Comparison of ENCODE assay signal across 8 cellular contexts in the genomic region with DNA sequence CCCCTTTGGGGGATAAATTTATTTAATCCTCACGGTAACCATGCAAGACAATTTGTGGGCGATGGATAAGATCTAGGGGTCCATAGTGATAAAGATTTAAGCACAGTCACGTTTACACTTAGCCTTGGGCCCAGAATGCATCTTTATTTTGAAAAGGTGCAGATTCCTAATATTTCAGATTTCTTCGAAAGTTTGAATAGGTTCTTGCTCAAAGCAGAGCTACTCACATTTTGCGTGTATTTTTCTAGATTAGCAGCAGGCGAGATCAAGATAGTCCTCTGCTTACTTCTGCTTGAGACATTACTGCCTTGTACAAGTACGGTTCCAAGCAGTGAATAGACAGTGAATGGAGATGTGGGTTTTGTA. TPM values are rescaled to one million over a fixed set of nuclear protein-coding genes. Genes with fewer than 3 reads are reported as not detected.
A peak's percentile ranks its signal among the peaks of the same experiment; 100 is the strongest.
DNase-seq lines count a peak whose midpoint lies in the region; ATAC-seq and TF ChIP-seq lines count a peak whose summit lies in the region.

No MANE protein-coding gene starts in this region.

- H3K9ac ChIP-seq in BLaER1 (peak overlapping the region; percentile 98), HUES48 (ENCODE audit: low read depth, low read length) (peak overlapping the region; percentile 89), mucosa of rectum (ENCODE audit: low read depth in 1 of 2, low read length in 2 of 2) (peak overlapping the region; percentile 75 to 79)

- H3K4me1 ChIP-seq in BLaER1 (peaks cover 23% of the 10 kb centered on the region), HUES48 (ENCODE audit: control insufficient read depth, insufficient read depth, low read length) (peaks cover 50% of the 10 kb centered on the region), mucosa of rectum (ENCODE audit: control insufficient read depth in 2 of 2, insufficient read depth in 2 of 2, low read length in 2 of 2) (peaks cover 8 to 10% of the 10 kb centered on the region in 2 donors)

- H3K4me2 ChIP-seq in BLaER1, result peak overlapping the region; percentile 89

- in situ Hi-C loops in brain microvascular endothelial cell (cut with HindIII; ENCODE audit: low pct_ligation_motif_present, low sequenced_read_pairs), result no loop called here

- H4K20me1 ChIP-seq in BLaER1, result no peaks in the 10 kb centered on the region

- TF ChIP-seq CTCF in brain microvascular endothelial cell (IDR thresholded peaks at IDR 0.05; ENCODE audit: low read depth, low read length, missing control alignments) (no peak), omental fat pad (IDR thresholded peaks at IDR 0.05) (no peak)

- H3K36me3 ChIP-seq in BLaER1, result peaks cover 19% of the 10 kb centered on the region
- H3K36me3 ChIP-seq in HUES48 (ENCODE audit: control insufficient read depth, insufficient read depth, low read length), result peaks cover 16% of the 10 kb centered on the region
- H3K36me3 ChIP-seq in brain microvascular endothelial cell (replicated peaks), result no peaks in the 10 kb centered on the region
- peaks cover 0 to 2% of the 10 kb centered on the region in 2 donors for H3K36me3 ChIP-seq in mucosa of rectum (ENCODE audit: control insufficient read depth in 2 of 2, insufficient read depth in 2 of 2, low read length in 2 of 2)

- H3K4me3 ChIP-seq in BLaER1, result peak overlapping the region; percentile 95
- H3K4me3 ChIP-seq in HUES48 (ENCODE audit: low read depth, low read length), result peak overlapping the region; percentile 83
- peak overlapping the region; percentile 76 for H3K4me3 ChIP-seq in brain microvascular endothelial cell (ENCODE audit: low read depth, low read length)
- H3K4me3 ChIP-seq in mucosa of rectum (ENCODE audit: low read length in 2 of 2), result peak overlapping the region; percentile 90 to 93

- H3K9me3 ChIP-seq in BLaER1 (no peaks in the 10 kb centered on the region; the same call in 1 of the 2 replicates), HUES48 (ENCODE audit: control insufficient read depth, insufficient read depth, low read length) (no peaks in the 10 kb centered on the region), mucosa of rectum (ENCODE audit: control insufficient read depth in 2 of 2, low read length in 2 of 2) (no peaks in the 10 kb centered on the region)

- DNase-seq in brain microvascular endothelial cell (no peak), kidney glomerular epithelial cell (lab: John Stamatoyannopoulos, UW) (no peak), omental fat pad (ENCODE audit: low spot score) (no peak)

- ATAC-seq in GM18498 (IDR thresholded peaks at IDR 0.05; ENCODE audit: unreplicated experiment) (no peak), GM18907 (IDR thresholded peaks at IDR 0.05; ENCODE audit: unreplicated experiment) (no peak), omental fat pad (ENCODE audit: low FRiP score) (no peak)

- H3K27ac ChIP-seq in BLaER1 (peak overlapping the region; percentile 98), HUES48 (ENCODE audit: low read depth, low read length) (peak overlapping the region; percentile 90), brain microvascular endothelial cell (peak overlapping the region; percentile 91), mucosa of rectum (ENCODE audit: low read depth in 2 of 2, low read length in 2 of 2) (peak overlapping the region in 1 of 2 donors; percentile 69)

- H3K27me3 ChIP-seq in BLaER1, result no peaks in the 10 kb centered on the region
- H3K27me3 ChIP-seq in HUES48 (ENCODE audit: control insufficient read depth, insufficient read depth, low read length), result peaks cover 12% of the 10 kb centered on the region
- H3K27me3 ChIP-seq in brain microvascular endothelial cell (replicated peaks), result no peaks in the 10 kb centered on the region
- H3K27me3 ChIP-seq in mucosa of rectum (ENCODE audit: control insufficient read depth in 2 of 2, insufficient read depth in 2 of 2, low read length in 2 of 2), result peaks cover 0 to 6% of the 10 kb centered on the region in 2 donors

RNA-seq across cellular contexts. Expression of gene TSEN15, which starts 0.6 kb away (rescaled TPM):
- 10 to 100 TPM; 16.2 to 29.0 (median 23.8) TPM for total RNA-seq in omental fat pad

RNA-seq across cellular contexts. Expression of gene COLGALT2, which starts 14.6 kb away (rescaled TPM):
- 1 to 10 TPM in 3 of 4 donors, under 1 TPM in 1; 0.72 to 6.1 (median 1.7) TPM for total RNA-seq in omental fat pad
